In genomic region chr16:28555593-28555992, GRCh38 we compare ENCODE assay signal across 1 cellular context.
TF ChIP-seq lines count a peak whose summit lies in the region.

No MANE protein-coding gene starts in this region.

TF ChIP-seq in GM12878, 131 proteins besides CTCF, POLR2A, EP300 and RAD21 (continues in another document):
- TF ChIP-seq EGR1 (IDR thresholded peaks at IDR 0.05; ENCODE audit: borderline replicate concordance in 1 of 2, low read depth in 2 of 2, low read length in 2 of 2) (no peak), EED (IDR thresholded peaks at IDR 0.05; ENCODE audit: low read depth) (no peak), MAX (IDR thresholded peaks at IDR 0.05; ENCODE audit: low read depth, low read length) (no peak), ATF3 (IDR thresholded peaks at IDR 0.05; ENCODE audit: borderline replicate concordance, extremely low read depth, low read depth, low read length) (no peak), MLLT1 (IDR thresholded peaks at IDR 0.05) (no peak), POU2F2 (IDR thresholded peaks at IDR 0.05; ENCODE audit: borderline replicate concordance, low read depth, low read length) (peak; percentile 27; the same call in 1 of the 3 replicates), IKZF2 (IDR thresholded peaks at IDR 0.05) (0 out of 4 replicates have a peak, but pooled peaks of 1 of the 2 experiments have one; percentile 13), ZNF592 (IDR thresholded peaks at IDR 0.05) (no peak), CUX1 (IDR thresholded peaks at IDR 0.05; ENCODE audit: insufficient replicate concordance, low read depth, low read length) (no peak), FOS (IDR thresholded peaks at IDR 0.05; ENCODE audit: borderline replicate concordance, extremely low read depth, insufficient read length) (no peak), CHD2 (IDR thresholded peaks at IDR 0.05; ENCODE audit: borderline replicate concordance, low read depth, low read length) (no peak), CREM (IDR thresholded peaks at IDR 0.05; ENCODE audit: low read depth) (no peak), RUNX3 (IDR thresholded peaks at IDR 0.05; ENCODE audit: low read length) (peak; percentile 38; the same call in 1 of the 2 replicates), CBX5 (IDR thresholded peaks at IDR 0.05; ENCODE audit: low read depth) (no peak), CEBPZ (IDR thresholded peaks at IDR 0.05; ENCODE audit: low read depth, low read length) (no peak), ZNF274 (IDR thresholded peaks at IDR 0.05; ENCODE audit: insufficient read depth, insufficient read length) (no peak), PBX3 (IDR thresholded peaks at IDR 0.05; ENCODE audit: insufficient replicate concordance, low read depth, low read length) (no peak), KDM1A (IDR thresholded peaks at IDR 0.05; ENCODE audit: borderline replicate concordance) (no peak), TARDBP (IDR thresholded peaks at IDR 0.05; ENCODE audit: borderline replicate concordance) (no peak), ZBTB4 (CRISPR knock-in tag; IDR thresholded peaks at IDR 0.05) (no peak), SIN3A (IDR thresholded peaks at IDR 0.05; ENCODE audit: low read depth, low read length) (no peak), ZBTB11 (CRISPR knock-in tag; IDR thresholded peaks at IDR 0.05) (no peak), IRF4 (IDR thresholded peaks at IDR 0.05; ENCODE audit: low read depth, low read length) (0 out of 2 replicates have a peak, but pooled peaks have one; percentile 10), STAT1 (conservative IDR thresholded peaks at IDR 0.05) (no peak), MYB (IDR thresholded peaks at IDR 0.05; ENCODE audit: borderline replicate concordance, low read depth, low read length) (no peak), ZBTB33 (IDR thresholded peaks at IDR 0.05) (no peak)
